Comparison of ENCODE assay signal across 8 cellular contexts in genomic region chr10:111936143-111936542, GRCh38.
"Had no signal": no experiment of that assay in that cellular context is flagged by ENCODE, and none has a peak within 500 bp of the region (broad histone marks: within the 10 kb centered on the region; RNA-seq: fewer than 3 reads in every experiment).

No MANE protein-coding gene starts in this region.

- H3K27ac ChIP-seq: HL-60 had no signal

- H3K4me3 Mint-ChIP-seq: H9, HFFc6, IgD-negative memory B cell had no signal

- ATAC-seq: HepG2 had no signal

- H3K4me1 Mint-ChIP-seq: IgD-negative memory B cell had no signal

- H3K36me3 Mint-ChIP-seq: IgD-negative memory B cell had no signal

- H3K27ac Mint-ChIP-seq: H9, HFFc6, IgD-negative memory B cell had no signal

- DNase-seq: GOT3, H9, HCEC 1CT, HFFc6, KBM-7 had no signal
